Comparison of ENCODE assay signal across 2 cellular contexts in genomic region chr17:55612691-55613141, GRCh38.
TF ChIP-seq lines count a peak whose summit lies in the region.

No MANE protein-coding gene starts in this region.

TF ChIP-seq in GM23338, 12 proteins besides CTCF, POLR2A, EP300 and RAD21 (continued from another document):
- TF ChIP-seq REST (IDR thresholded peaks at IDR 0.05; ENCODE audit: unreplicated experiment) (no peak), EZH2 (IDR thresholded peaks at IDR 0.05; ENCODE audit: low read depth, unreplicated experiment) (no peak), EZH2phosphoT487 (IDR thresholded peaks at IDR 0.05; ENCODE audit: unreplicated experiment) (no peak), NANOG (IDR thresholded peaks at IDR 0.05; ENCODE audit: borderline replicate concordance) (no peak), ETS1 (IDR thresholded peaks at IDR 0.05) (no peak), CREB1 (CRISPR knock-in tag; IDR thresholded peaks at IDR 0.05; ENCODE audit: low read depth) (no peak), STAT1 (IDR thresholded peaks at IDR 0.05; ENCODE audit: unreplicated experiment) (no peak), ZNF462 (CRISPR knock-in tag; IDR thresholded peaks at IDR 0.05) (no peak), POLR2AphosphoS5 (IDR thresholded peaks at IDR 0.05; ENCODE audit: low read depth) (no peak), ZNF114 (CRISPR knock-in tag; IDR thresholded peaks at IDR 0.05) (no peak), ZNF331 (CRISPR knock-in tag; IDR thresholded peaks at IDR 0.05; ENCODE audit: low read depth) (no peak)

TF ChIP-seq in K562, 482 proteins besides CTCF, POLR2A, EP300 and RAD21 (continued from another document):
- TF ChIP-seq ZNF280A (IDR thresholded peaks at IDR 0.05; ENCODE audit: low read depth, partially characterized antibody) (no peak), HDAC3 (IDR thresholded peaks at IDR 0.05; ENCODE audit: borderline replicate concordance, partially characterized antibody) (no peak)
